In the genomic region with DNA sequence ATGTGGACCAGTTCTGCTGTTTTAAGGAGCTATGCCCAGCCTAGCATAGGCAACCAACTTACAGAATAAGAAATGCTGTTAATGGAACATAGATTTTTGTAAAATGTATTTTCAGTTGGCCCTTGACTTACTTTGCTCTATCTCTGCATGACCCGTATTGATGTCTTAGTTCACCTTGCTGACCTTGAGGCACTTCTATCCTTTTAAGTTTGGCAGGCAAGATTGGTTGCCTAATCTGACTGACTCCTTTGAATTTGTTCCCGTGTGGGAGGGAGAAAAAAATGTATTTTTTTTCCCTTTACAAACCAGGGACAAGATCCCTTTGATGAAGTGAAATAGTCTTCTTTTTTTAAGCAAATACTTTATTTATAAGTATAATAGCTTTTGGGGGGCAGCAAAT, we compare ENCODE assay signal across 9 cellular contexts. TPM values are rescaled to one million over a fixed set of nuclear protein-coding genes. Genes with fewer than 3 reads are reported as not detected.
"Had no signal": no experiment of that assay in that cellular context is flagged by ENCODE, and none has a peak within 500 bp of the region (broad histone marks: within the 10 kb centered on the region; RNA-seq: fewer than 3 reads in every experiment).

No MANE protein-coding gene starts in this region.

- DNase-seq: GM23248, H9, HCEC 1CT, KBM-7 had no signal

- H3K27ac ChIP-seq: GM23248, HL-60 had no signal

- H3K4me3 ChIP-seq: GM23248 had no signal

- H3K9ac ChIP-seq: GM23248 had no signal

- H3K4me3 Mint-ChIP-seq: H9, IgD-negative memory B cell had no signal

- H3K27ac Mint-ChIP-seq: H9, IgD-negative memory B cell had no signal

- H2AFZ ChIP-seq: GM23248 had no signal

- H3K9me3 Mint-ChIP-seq: H9, IgD-negative memory B cell had no signal

- H3K36me3 Mint-ChIP-seq: IgD-negative memory B cell had no signal

- H3K4me1 Mint-ChIP-seq: H9, IgD-negative memory B cell had no signal

- FAIRE-seq: H1, H54 had no signal

RNA-seq across cellular contexts. Expression of gene AFP, which starts 5.8 kb away (rescaled TPM):
- total RNA-seq: GM23248 had no signal
- polyA plus RNA-seq: IgD-negative memory B cell had no signal

RNA-seq across cellular contexts. Expression of gene ALB, which starts 26.1 kb away (rescaled TPM):
- total RNA-seq: GM23248, H1, H9 had no signal
- polyA plus RNA-seq: GM23248, IgD-negative memory B cell had no signal

RNA-seq across cellular contexts. Expression of gene AFM, which starts 51.4 kb away (rescaled TPM):
- total RNA-seq: GM23248, H1, H9, HT1080 had no signal
- polyA plus RNA-seq: GM23248, H1, IgD-negative memory B cell had no signal
